ENCODE assay signal across 21 cellular contexts in the genomic region with DNA sequence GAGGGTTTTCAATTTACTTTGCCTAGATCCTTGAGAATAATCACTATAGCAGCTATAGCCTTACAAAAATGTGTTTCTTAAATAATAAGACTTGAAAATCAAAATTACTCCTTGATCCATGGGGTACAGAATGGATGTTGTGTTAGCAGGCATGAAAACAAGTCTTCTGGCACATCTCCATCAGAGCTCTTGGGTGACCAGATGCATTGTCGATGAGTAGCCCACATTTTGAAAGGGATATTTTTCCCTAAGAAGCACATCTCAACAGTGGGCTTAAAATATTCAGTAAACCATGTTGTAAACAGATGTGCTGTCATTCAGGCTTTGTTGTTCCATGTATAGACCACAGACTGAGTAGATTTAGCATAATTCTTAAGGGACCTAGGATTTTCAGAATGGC.
DNase-seq lines count a peak whose midpoint lies in the region; ATAC-seq and TF ChIP-seq lines count a peak whose summit lies in the region.
"Had no signal": no experiment of that assay in that cellular context is flagged by ENCODE, and none has a peak within 500 bp of the region (broad histone marks: within the 10 kb centered on the region; RNA-seq: fewer than 3 reads in every experiment).

No MANE protein-coding gene starts in this region.

- POLR2A ChIA-PET in WTC11 (lab: Charles Lee): no interaction called here

- H3K27ac ChIP-seq in neural progenitor cell: no peak overlapping the region
- H3K27ac ChIP-seq: BLaER1 had no signal

- no peaks in the 10 kb centered on the region for H4K20me1 ChIP-seq in neural progenitor cell (ENCODE audit: low read depth)
- H4K20me1 ChIP-seq: BLaER1 had no signal

- H3K79me2 ChIP-seq in neural progenitor cell (ENCODE audit: low read depth): no peaks in the 10 kb centered on the region

- H3F3A ChIP-seq in neural progenitor cell (ENCODE audit: low read depth): no peaks in the 10 kb centered on the region

- H3K27ac Mint-ChIP-seq in neural progenitor cell (peak overlapping the region; percentile 8), WTC11 (no peak overlapping the region)
- H3K27ac Mint-ChIP-seq: CD14-positive monocyte; CD4-positive, alpha-beta memory T cell; CD8-positive, alpha-beta memory T cell had no signal

- peak overlapping the region; percentile 17 for H3K4me2 ChIP-seq in neural progenitor cell
- H3K4me2 ChIP-seq: BLaER1 had no signal

- H3K4me1 Mint-ChIP-seq in neural progenitor cell: peaks cover 2% of the 10 kb centered on the region
- peaks cover 6% of the 10 kb centered on the region for H3K4me1 Mint-ChIP-seq in WTC11
- H3K4me1 Mint-ChIP-seq: CD14-positive monocyte; CD4-positive, alpha-beta memory T cell; CD4-positive, CD25-positive, alpha-beta regulatory T cell; CD8-positive, alpha-beta memory T cell had no signal

- no peak overlapping the region for H3K4me3 ChIP-seq in neural progenitor cell
- H3K4me3 ChIP-seq: BLaER1 had no signal

- CTCF ChIA-PET in WTC11 (lab: Charles Lee): no interaction called here

- ATAC-seq in GM21526 (IDR thresholded peaks at IDR 0.05; ENCODE audit: low FRiP score, unreplicated experiment) (no peak), HG02885 (IDR thresholded peaks at IDR 0.05; ENCODE audit: poor library complexity, unreplicated experiment) (no peak), WTC11 (no peak)

- no peak overlapping the region for H3K9ac ChIP-seq in neural progenitor cell
- H3K9ac ChIP-seq: BLaER1 had no signal

- H3K27me3 Mint-ChIP-seq in neural progenitor cell (ENCODE audit: insufficient read depth, low read depth) (no peaks in the 10 kb centered on the region), WTC11 (ENCODE audit: low read depth) (no peaks in the 10 kb centered on the region)
- H3K27me3 Mint-ChIP-seq: CD4-positive, alpha-beta memory T cell; CD4-positive, CD25-positive, alpha-beta regulatory T cell; CD8-positive, alpha-beta memory T cell had no signal

- H3K36me3 Mint-ChIP-seq in neural progenitor cell (no peaks in the 10 kb centered on the region), WTC11 (no peaks in the 10 kb centered on the region)
- H3K36me3 Mint-ChIP-seq: CD14-positive monocyte; CD4-positive, alpha-beta memory T cell; CD4-positive, CD25-positive, alpha-beta regulatory T cell; CD8-positive, alpha-beta memory T cell had no signal

- DNase-seq in LHCN-M2 (ENCODE audit: low read depth): peak; percentile 34
- no peak for DNase-seq in neural progenitor cell (ENCODE audit: low spot score)
- DNase-seq in WTC11 (ENCODE audit: low spot score): no peak
- DNase-seq: 8988T; ACHN; BE2C; C1 segment of cervical spinal cord; CD4-positive, alpha-beta memory T cell; CD4-positive, CD25-positive, alpha-beta regulatory T cell; CD8-positive, alpha-beta memory T cell; COR-L47; DMS 273 treated with DMSO at 0.1 percent for 48 hours; DMS153; DMS53; DMS79; DND-41; GF-D8 had no signal

- no peaks in the 10 kb centered on the region for H3K9me3 Mint-ChIP-seq in neural progenitor cell
- no peaks in the 10 kb centered on the region for H3K9me3 Mint-ChIP-seq in WTC11

- no peaks in the 10 kb centered on the region for H3K9me3 ChIP-seq in neural progenitor cell (ENCODE audit: low read depth)
- H3K9me3 ChIP-seq: BE2C, BLaER1 had no signal

- H3K4me3 Mint-ChIP-seq in neural progenitor cell (no peak overlapping the region), WTC11 (no peak overlapping the region)
- H3K4me3 Mint-ChIP-seq: CD14-positive monocyte; CD4-positive, alpha-beta memory T cell; CD4-positive, CD25-positive, alpha-beta regulatory T cell; CD8-positive, alpha-beta memory T cell had no signal

- TF ChIP-seq CTCF in neural progenitor cell (IDR thresholded peaks at IDR 0.05) (no peak), WTC11 (IDR thresholded peaks at IDR 0.05) (no peak)

- no peaks in the 10 kb centered on the region for H3K27me3 ChIP-seq in neural progenitor cell
- H3K27me3 ChIP-seq: BE2C, BLaER1 had no signal

- no peaks in the 10 kb centered on the region for H3K36me3 ChIP-seq in neural progenitor cell
- H3K36me3 ChIP-seq: BE2C, BLaER1 had no signal

- no peak overlapping the region for H2AFZ ChIP-seq in neural progenitor cell (replicated peaks)

- peaks cover 7% of the 10 kb centered on the region for H3K4me1 ChIP-seq in neural progenitor cell
- H3K4me1 ChIP-seq: BE2C, BLaER1 had no signal

TF ChIP-seq in WTC11, 78 proteins besides CTCF, POLR2A, EP300 and RAD21:
- no peak for TF ChIP-seq GTF2I (CRISPR knock-in tag; conservative IDR thresholded peaks at IDR 0.05)
- TF ChIP-seq, protein P1, sequence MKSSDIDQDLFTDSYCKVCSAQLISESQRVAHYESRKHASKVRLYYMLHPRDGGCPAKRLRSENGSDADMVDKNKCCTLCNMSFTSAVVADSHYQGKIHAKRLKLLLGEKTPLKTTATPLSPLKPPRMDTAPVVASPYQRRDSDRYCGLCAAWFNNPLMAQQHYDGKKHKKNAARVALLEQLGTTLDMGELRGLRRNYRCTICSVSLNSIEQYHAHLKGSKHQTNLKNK (CRISPR knock-in tag; IDR thresholded peaks at IDR 0.05): no peak
- TF ChIP-seq KAT7 (CRISPR knock-in tag; IDR thresholded peaks at IDR 0.05; ENCODE audit: borderline replicate concordance): no peak
- no peak for TF ChIP-seq SOX15 (CRISPR knock-in tag; IDR thresholded peaks at IDR 0.05)
- TF ChIP-seq EMX1 (CRISPR knock-in tag; IDR thresholded peaks at IDR 0.05): no peak
- TF ChIP-seq, protein P2, sequence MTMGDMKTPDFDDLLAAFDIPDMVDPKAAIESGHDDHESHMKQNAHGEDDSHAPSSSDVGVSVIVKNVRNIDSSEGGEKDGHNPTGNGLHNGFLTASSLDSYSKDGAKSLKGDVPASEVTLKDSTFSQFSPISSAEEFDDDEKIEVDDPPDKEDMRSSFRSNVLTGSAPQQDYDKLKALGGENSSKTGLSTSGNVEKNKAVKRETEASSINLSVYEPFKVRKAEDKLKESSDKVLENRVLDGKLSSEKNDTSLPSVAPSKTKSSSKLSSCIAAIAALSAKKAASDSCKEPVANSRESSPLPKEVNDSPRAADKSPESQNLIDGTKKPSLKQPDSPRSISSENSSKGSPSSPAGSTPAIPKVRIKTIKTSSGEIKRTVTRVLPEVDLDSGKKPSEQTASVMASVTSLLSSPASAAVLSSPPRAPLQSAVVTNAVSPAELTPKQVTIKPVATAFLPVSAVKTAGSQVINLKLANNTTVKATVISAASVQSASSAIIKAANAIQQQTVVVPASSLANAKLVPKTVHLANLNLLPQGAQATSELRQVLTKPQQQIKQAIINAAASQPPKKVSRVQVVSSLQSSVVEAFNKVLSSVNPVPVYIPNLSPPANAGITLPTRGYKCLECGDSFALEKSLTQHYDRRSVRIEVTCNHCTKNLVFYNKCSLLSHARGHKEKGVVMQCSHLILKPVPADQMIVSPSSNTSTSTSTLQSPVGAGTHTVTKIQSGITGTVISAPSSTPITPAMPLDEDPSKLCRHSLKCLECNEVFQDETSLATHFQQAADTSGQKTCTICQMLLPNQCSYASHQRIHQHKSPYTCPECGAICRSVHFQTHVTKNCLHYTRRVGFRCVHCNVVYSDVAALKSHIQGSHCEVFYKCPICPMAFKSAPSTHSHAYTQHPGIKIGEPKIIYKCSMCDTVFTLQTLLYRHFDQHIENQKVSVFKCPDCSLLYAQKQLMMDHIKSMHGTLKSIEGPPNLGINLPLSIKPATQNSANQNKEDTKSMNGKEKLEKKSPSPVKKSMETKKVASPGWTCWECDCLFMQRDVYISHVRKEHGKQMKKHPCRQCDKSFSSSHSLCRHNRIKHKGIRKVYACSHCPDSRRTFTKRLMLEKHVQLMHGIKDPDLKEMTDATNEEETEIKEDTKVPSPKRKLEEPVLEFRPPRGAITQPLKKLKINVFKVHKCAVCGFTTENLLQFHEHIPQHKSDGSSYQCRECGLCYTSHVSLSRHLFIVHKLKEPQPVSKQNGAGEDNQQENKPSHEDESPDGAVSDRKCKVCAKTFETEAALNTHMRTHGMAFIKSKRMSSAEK (CRISPR knock-in tag; IDR thresholded peaks at IDR 0.05; ENCODE audit: borderline replicate concordance): no peak
- TF ChIP-seq, protein P3, sequence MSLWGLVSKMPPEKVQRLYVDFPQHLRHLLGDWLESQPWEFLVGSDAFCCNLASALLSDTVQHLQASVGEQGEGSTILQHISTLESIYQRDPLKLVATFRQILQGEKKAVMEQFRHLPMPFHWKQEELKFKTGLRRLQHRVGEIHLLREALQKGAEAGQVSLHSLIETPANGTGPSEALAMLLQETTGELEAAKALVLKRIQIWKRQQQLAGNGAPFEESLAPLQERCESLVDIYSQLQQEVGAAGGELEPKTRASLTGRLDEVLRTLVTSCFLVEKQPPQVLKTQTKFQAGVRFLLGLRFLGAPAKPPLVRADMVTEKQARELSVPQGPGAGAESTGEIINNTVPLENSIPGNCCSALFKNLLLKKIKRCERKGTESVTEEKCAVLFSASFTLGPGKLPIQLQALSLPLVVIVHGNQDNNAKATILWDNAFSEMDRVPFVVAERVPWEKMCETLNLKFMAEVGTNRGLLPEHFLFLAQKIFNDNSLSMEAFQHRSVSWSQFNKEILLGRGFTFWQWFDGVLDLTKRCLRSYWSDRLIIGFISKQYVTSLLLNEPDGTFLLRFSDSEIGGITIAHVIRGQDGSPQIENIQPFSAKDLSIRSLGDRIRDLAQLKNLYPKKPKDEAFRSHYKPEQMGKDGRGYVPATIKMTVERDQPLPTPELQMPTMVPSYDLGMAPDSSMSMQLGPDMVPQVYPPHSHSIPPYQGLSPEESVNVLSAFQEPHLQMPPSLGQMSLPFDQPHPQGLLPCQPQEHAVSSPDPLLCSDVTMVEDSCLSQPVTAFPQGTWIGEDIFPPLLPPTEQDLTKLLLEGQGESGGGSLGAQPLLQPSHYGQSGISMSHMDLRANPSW (CRISPR knock-in tag; conservative IDR thresholded peaks at IDR 0.05; ENCODE audit: low read depth): no peak
- no peak for TF ChIP-seq RORB (CRISPR knock-in tag; IDR thresholded peaks at IDR 0.05)
